ENCODE assay signal across 2 cellular contexts in the genomic region with DNA sequence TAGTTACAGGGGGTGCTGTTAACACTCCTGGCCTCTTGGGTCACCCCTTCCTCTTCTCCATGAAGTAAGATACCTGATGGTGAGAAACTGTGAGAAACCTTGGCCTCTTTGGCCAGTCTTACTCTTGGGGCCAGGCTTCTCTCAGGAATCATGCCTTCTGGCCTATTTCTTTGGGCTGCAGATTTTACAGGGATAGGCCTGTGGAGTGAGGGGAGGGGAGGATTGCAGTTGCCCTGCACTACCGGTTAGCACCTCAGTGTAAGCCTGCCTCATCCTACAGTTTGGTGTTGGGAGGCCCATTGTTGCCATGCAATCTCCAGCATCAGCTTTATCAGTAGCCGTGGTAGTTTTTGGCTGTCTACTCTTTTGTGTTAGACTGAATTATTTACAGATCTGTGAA.
TF ChIP-seq lines count a peak whose summit lies in the region.

No MANE protein-coding gene starts in this region.

TF ChIP-seq in HepG2, 621 proteins besides CTCF, POLR2A, EP300 and RAD21:
- no peak for TF ChIP-seq GATAD2A (CRISPR knock-in tag; IDR thresholded peaks at IDR 0.05)
- TF ChIP-seq, protein P1, sequence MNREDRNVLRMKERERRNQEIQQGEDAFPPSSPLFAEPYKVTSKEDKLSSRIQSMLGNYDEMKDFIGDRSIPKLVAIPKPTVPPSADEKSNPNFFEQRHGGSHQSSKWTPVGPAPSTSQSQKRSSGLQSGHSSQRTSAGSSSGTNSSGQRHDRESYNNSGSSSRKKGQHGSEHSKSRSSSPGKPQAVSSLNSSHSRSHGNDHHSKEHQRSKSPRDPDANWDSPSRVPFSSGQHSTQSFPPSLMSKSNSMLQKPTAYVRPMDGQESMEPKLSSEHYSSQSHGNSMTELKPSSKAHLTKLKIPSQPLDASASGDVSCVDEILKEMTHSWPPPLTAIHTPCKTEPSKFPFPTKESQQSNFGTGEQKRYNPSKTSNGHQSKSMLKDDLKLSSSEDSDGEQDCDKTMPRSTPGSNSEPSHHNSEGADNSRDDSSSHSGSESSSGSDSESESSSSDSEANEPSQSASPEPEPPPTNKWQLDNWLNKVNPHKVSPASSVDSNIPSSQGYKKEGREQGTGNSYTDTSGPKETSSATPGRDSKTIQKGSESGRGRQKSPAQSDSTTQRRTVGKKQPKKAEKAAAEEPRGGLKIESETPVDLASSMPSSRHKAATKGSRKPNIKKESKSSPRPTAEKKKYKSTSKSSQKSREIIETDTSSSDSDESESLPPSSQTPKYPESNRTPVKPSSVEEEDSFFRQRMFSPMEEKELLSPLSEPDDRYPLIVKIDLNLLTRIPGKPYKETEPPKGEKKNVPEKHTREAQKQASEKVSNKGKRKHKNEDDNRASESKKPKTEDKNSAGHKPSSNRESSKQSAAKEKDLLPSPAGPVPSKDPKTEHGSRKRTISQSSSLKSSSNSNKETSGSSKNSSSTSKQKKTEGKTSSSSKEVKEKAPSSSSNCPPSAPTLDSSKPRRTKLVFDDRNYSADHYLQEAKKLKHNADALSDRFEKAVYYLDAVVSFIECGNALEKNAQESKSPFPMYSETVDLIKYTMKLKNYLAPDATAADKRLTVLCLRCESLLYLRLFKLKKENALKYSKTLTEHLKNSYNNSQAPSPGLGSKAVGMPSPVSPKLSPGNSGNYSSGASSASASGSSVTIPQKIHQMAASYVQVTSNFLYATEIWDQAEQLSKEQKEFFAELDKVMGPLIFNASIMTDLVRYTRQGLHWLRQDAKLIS (CRISPR knock-in tag; IDR thresholded peaks at IDR 0.05) = no peak
- TF ChIP-seq KDM3A (CRISPR knock-in tag; IDR thresholded peaks at IDR 0.05; ENCODE audit: low read depth) = no peak
- TF ChIP-seq, protein P2, sequence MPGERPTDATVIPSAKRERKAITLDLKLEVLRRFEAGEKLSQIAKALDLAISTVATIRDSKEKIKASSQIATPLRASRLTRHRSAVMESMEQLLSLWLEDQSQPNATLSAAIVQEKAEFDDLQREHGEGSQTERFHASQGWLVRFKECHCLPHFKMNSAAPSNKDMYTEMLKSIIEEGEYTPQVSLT (CRISPR knock-in tag; IDR thresholded peaks at IDR 0.05; ENCODE audit: borderline replicate concordance, low read depth) = no peak
- no peak for TF ChIP-seq SIN3A (IDR thresholded peaks at IDR 0.05; ENCODE audit: borderline replicate concordance, low read depth, low read length)
- TF ChIP-seq ZNF367 (CRISPR knock-in tag; IDR thresholded peaks at IDR 0.05; ENCODE audit: borderline replicate concordance) = no peak
- TF ChIP-seq ZNF256 (CRISPR knock-in tag; conservative IDR thresholded peaks at IDR 0.05) = no peak
- no peak for TF ChIP-seq ZNF121 (CRISPR knock-in tag; IDR thresholded peaks at IDR 0.05)
- no peak for TF ChIP-seq ZNF839 (CRISPR knock-in tag; IDR thresholded peaks at IDR 0.05; ENCODE audit: borderline replicate concordance)
- TF ChIP-seq GLI4 (CRISPR knock-in tag; IDR thresholded peaks at IDR 0.05; ENCODE audit: borderline replicate concordance) = no peak
- TF ChIP-seq MED8 (CRISPR knock-in tag; IDR thresholded peaks at IDR 0.05; ENCODE audit: insufficient replicate concordance) = no peak
- no peak for TF ChIP-seq ZNF282 (IDR thresholded peaks at IDR 0.05; ENCODE audit: partially characterized antibody)
- TF ChIP-seq ARID2 (CRISPR knock-in tag; IDR thresholded peaks at IDR 0.05; ENCODE audit: borderline replicate concordance) = no peak
- no peak for TF ChIP-seq ZNF512B (CRISPR knock-in tag; IDR thresholded peaks at IDR 0.05; ENCODE audit: borderline replicate concordance)
- no peak for TF ChIP-seq ZFP36 (IDR thresholded peaks at IDR 0.05; ENCODE audit: borderline replicate concordance, low read depth, low read length, partially characterized antibody)
- no peak for TF ChIP-seq NCOA2 (CRISPR knock-in tag; IDR thresholded peaks at IDR 0.05)

TF ChIP-seq in GM12878, 131 proteins besides CTCF, POLR2A, EP300 and RAD21:
- no peak for TF ChIP-seq SIX5 (IDR thresholded peaks at IDR 0.05; ENCODE audit: low read depth, low read length, severe bottlenecking)
- no peak for TF ChIP-seq HDAC2 (IDR thresholded peaks at IDR 0.05)
- no peak for TF ChIP-seq TARDBP (IDR thresholded peaks at IDR 0.05; ENCODE audit: borderline replicate concordance)
- TF ChIP-seq, protein P3, sequence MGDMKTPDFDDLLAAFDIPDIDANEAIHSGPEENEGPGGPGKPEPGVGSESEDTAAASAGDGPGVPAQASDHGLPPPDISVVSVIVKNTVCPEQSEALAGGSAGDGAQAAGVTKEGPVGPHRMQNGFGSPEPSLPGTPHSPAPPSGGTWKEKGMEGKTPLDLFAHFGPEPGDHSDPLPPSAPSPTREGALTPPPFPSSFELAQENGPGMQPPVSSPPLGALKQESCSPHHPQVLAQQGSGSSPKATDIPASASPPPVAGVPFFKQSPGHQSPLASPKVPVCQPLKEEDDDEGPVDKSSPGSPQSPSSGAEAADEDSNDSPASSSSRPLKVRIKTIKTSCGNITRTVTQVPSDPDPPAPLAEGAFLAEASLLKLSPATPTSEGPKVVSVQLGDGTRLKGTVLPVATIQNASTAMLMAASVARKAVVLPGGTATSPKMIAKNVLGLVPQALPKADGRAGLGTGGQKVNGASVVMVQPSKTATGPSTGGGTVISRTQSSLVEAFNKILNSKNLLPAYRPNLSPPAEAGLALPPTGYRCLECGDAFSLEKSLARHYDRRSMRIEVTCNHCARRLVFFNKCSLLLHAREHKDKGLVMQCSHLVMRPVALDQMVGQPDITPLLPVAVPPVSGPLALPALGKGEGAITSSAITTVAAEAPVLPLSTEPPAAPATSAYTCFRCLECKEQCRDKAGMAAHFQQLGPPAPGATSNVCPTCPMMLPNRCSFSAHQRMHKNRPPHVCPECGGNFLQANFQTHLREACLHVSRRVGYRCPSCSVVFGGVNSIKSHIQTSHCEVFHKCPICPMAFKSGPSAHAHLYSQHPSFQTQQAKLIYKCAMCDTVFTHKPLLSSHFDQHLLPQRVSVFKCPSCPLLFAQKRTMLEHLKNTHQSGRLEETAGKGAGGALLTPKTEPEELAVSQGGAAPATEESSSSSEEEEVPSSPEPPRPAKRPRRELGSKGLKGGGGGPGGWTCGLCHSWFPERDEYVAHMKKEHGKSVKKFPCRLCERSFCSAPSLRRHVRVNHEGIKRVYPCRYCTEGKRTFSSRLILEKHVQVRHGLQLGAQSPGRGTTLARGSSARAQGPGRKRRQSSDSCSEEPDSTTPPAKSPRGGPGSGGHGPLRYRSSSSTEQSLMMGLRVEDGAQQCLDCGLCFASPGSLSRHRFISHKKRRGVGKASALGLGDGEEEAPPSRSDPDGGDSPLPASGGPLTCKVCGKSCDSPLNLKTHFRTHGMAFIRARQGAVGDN (IDR thresholded peaks at IDR 0.05) = no peak
- no peak for TF ChIP-seq EZH2 (IDR thresholded peaks at IDR 0.05; ENCODE audit: borderline replicate concordance, control insufficient read depth, low read depth, low read length)
- TF ChIP-seq NFIC (IDR thresholded peaks at IDR 0.05; ENCODE audit: low read depth, low read length) = no peak
- TF ChIP-seq ZNF217 (IDR thresholded peaks at IDR 0.05) = no peak
- TF ChIP-seq RELA (IDR thresholded peaks at IDR 0.05; ENCODE audit: borderline replicate concordance, partially characterized antibody) = no peak
- TF ChIP-seq NFXL1 (IDR thresholded peaks at IDR 0.05; ENCODE audit: borderline replicate concordance) = no peak
- TF ChIP-seq ZNF24 (IDR thresholded peaks at IDR 0.05) = no peak
